ENCODE assay signal across 17 cellular contexts in the genomic region with DNA sequence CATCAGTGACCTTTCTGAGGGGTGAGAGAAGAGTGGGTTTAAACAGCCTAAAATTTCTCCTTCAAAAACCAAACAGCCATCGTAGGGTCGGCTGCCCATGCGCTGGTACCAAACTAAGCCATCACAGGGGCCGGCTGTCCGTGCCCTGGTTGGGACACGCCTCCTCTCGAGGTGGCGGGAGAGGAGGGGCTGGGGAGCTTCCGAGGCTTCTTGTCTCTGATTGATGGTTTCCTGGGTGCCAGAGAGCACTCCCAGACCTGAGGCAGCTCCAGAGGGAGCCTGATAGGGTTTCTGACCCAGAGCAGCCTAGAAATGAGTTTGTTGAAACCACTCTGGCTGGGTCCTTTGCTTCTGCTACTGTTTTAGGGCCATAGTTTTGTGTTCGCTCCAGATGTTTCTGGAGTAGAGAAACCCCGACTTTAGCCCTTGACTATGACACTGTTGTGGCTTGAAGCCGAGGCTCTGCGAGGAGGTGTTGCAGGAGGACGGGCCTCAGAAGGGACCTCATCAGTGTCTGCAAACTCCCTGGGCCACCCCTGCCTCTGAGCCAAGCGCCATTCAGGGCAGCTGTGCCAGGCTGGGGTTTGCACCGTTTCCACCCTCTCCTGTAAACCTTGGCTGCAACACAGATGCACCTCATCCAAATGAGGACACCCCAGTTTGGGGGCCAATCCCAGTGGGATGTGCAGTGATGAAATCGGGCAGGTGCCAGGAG. TPM values are rescaled to one million over a fixed set of nuclear protein-coding genes. Genes with fewer than 3 reads are reported as not detected.
DNase-seq lines count a peak whose midpoint lies in the region; ATAC-seq and TF ChIP-seq lines count a peak whose summit lies in the region.
"Had no signal": no experiment of that assay in that cellular context is flagged by ENCODE, and none has a peak within 500 bp of the region (broad histone marks: within the 10 kb centered on the region; RNA-seq: fewer than 3 reads in every experiment).

No MANE protein-coding gene starts in this region.

- POLR2A ChIA-PET in activated CD4-positive, alpha-beta T cell treated with anti-CD3 and anti-CD28 coated beads for 36 hours (lab: Charles Lee): no interaction called here

- H3K27me3 ChIP-seq in GM23338 (ENCODE audit: insufficient read depth) (peaks cover 28% of the 10 kb centered on the region), adrenal gland (no peaks in the 10 kb centered on the region)
- H3K27me3 ChIP-seq: BE2C had no signal

- H3F3A ChIP-seq in GM23338 (replicated peaks; ENCODE audit: low read depth): 0 out of 2 replicates have a peak, but pooled peaks cover 15% of the 10 kb centered on the region

- no peak overlapping the region for H3K4me2 ChIP-seq in GM23338

- no peaks in the 10 kb centered on the region for H3K79me2 ChIP-seq in GM23338 (replicated peaks; ENCODE audit: insufficient read depth)

- 0 out of 2 replicates have a peak, but pooled peaks cover 4% of the 10 kb centered on the region for H3K36me3 ChIP-seq in GM23338 (ENCODE audit: insufficient read depth)
- H3K36me3 ChIP-seq in adrenal gland (replicated peaks in 1 of 2): peaks cover 0 to 84% of the 10 kb centered on the region in 2 donors

- in situ Hi-C loops in GM13976 (cut with MboI; ENCODE audit: low sequenced_read_pairs, unreplicated experiment): no loop called here

- H3K4me3 Mint-ChIP-seq in activated CD4-positive, alpha-beta T cell treated with anti-CD3 and anti-CD28 coated beads for 36 hours: no peak overlapping the region
- no peak overlapping the region for H3K4me3 Mint-ChIP-seq in GM23338
- peak overlapping the region; percentile 41 for H3K4me3 Mint-ChIP-seq in natural killer cell treated with Interleukin-12 subunit alpha and Interleukin-12 subunit beta and Interleukin-15 and Interleukin-18, amount 100 ng/mL, for 72 hours

- H3K27me3 Mint-ChIP-seq in activated CD4-positive, alpha-beta T cell treated with anti-CD3 and anti-CD28 coated beads for 36 hours: no peaks in the 10 kb centered on the region
- H3K27me3 Mint-ChIP-seq in GM23338 (ENCODE audit: insufficient read depth, low read depth, poor library complexity): peaks cover 29% of the 10 kb centered on the region
- no peaks in the 10 kb centered on the region for H3K27me3 Mint-ChIP-seq in natural killer cell treated with Interleukin-12 subunit alpha and Interleukin-12 subunit beta and Interleukin-15 and Interleukin-18, amount 100 ng/mL, for 72 hours

- TF ChIP-seq POLR2A in adrenal gland (IDR thresholded peaks at IDR 0.05): no peak

- H3K27ac Mint-ChIP-seq in activated CD4-positive, alpha-beta T cell treated with anti-CD3 and anti-CD28 coated beads for 36 hours: peak overlapping the region; percentile 79
- no peak overlapping the region for H3K27ac Mint-ChIP-seq in GM23338
- H3K27ac Mint-ChIP-seq in natural killer cell treated with Interleukin-12 subunit alpha and Interleukin-12 subunit beta and Interleukin-15 and Interleukin-18, amount 100 ng/mL, for 72 hours: peak overlapping the region; percentile 47 to 86

- H3K9me3 Mint-ChIP-seq in activated CD4-positive, alpha-beta T cell treated with anti-CD3 and anti-CD28 coated beads for 36 hours (ENCODE audit: low read depth): no peaks in the 10 kb centered on the region
- no peaks in the 10 kb centered on the region; the same call in 1 of the 3 replicates for H3K9me3 Mint-ChIP-seq in GM23338
- no peaks in the 10 kb centered on the region for H3K9me3 Mint-ChIP-seq in natural killer cell treated with Interleukin-12 subunit alpha and Interleukin-12 subunit beta and Interleukin-15 and Interleukin-18, amount 100 ng/mL, for 72 hours

- intact Hi-C loops in activated CD4-positive, alpha-beta T cell treated with anti-CD3 and anti-CD28 coated beads for 36 hours (cut with DNase I, micrococcal nuclease): loop anchor here in 1 of 2 experiments (10.0 kb wide), 1 partner anchor 1273 kb away; the partner anchor contains the start of gene ZFPM1
- intact Hi-C loops in adrenal gland (cut with DNase I): no loop called here

- peaks cover 21% of the 10 kb centered on the region; the same call in 1 of the 2 replicates for H4K20me1 ChIP-seq in GM23338 (replicated peaks; ENCODE audit: insufficient read depth)

- no peaks in the 10 kb centered on the region for H3K9me3 ChIP-seq in adrenal gland (replicated peaks in 1 of 3)
- H3K9me3 ChIP-seq: BE2C, HAP-1 had no signal

- no peak overlapping the region for H2AFZ ChIP-seq in GM23338

- peaks cover 54% of the 10 kb centered on the region for H3K4me1 Mint-ChIP-seq in activated CD4-positive, alpha-beta T cell treated with anti-CD3 and anti-CD28 coated beads for 36 hours
- peaks cover 19% of the 10 kb centered on the region for H3K4me1 Mint-ChIP-seq in GM23338
- peaks cover 30 to 42% of the 10 kb centered on the region in 2 donors for H3K4me1 Mint-ChIP-seq in natural killer cell treated with Interleukin-12 subunit alpha and Interleukin-12 subunit beta and Interleukin-15 and Interleukin-18, amount 100 ng/mL, for 72 hours (ENCODE audit: low read depth in 2 of 2)

- H3K9me2 ChIP-seq in GM23338 (ENCODE audit: insufficient read depth): no peaks in the 10 kb centered on the region

- H3K4me1 ChIP-seq in GM23338 (ENCODE audit: insufficient read depth) (peaks cover 4% of the 10 kb centered on the region; the same call in 1 of the 2 replicates), adrenal gland (replicated peaks in 1 of 2) (peaks cover 8 to 22% of the 10 kb centered on the region in 2 donors)

- peaks cover 52% of the 10 kb centered on the region for H3K36me3 Mint-ChIP-seq in activated CD4-positive, alpha-beta T cell treated with anti-CD3 and anti-CD28 coated beads for 36 hours (ENCODE audit: low read depth)
- peaks cover 42% of the 10 kb centered on the region for H3K36me3 Mint-ChIP-seq in GM23338 (ENCODE audit: low read depth)
- H3K36me3 Mint-ChIP-seq in natural killer cell treated with Interleukin-12 subunit alpha and Interleukin-12 subunit beta and Interleukin-15 and Interleukin-18, amount 100 ng/mL, for 72 hours: peaks cover 10% of the 10 kb centered on the region

- no peak for TF ChIP-seq CTCF in GM23338 (conservative IDR thresholded peaks at IDR 0.05; ENCODE audit: low read depth in 2 of 2)
- no peak for TF ChIP-seq CTCF in GM13976 (IDR thresholded peaks at IDR 0.05; ENCODE audit: borderline replicate concordance, control extremely low read depth, extremely low read depth, insufficient read depth, missing control alignments)
- no peak for TF ChIP-seq CTCF in adrenal gland (IDR thresholded peaks at IDR 0.05)

- H3K27ac ChIP-seq in GM23338 (ENCODE audit: low read depth) (no peak overlapping the region), cingulate gyrus (ENCODE audit: low read depth, low read length) (peak overlapping the region; percentile 12), adrenal gland (no peak overlapping the region)

- no peak overlapping the region for H3K4me3 ChIP-seq in GM23338
- no peak overlapping the region for H3K4me3 ChIP-seq in adrenal gland
- H3K4me3 ChIP-seq: HAP-1 had no signal

- no peak for DNase-seq in activated CD4-positive, alpha-beta T cell treated with anti-CD3 and anti-CD28 coated beads for 36 hours
- DNase-seq in activated CD4-positive, alpha-beta T cell treated with anti-CD3 and anti-CD28 coated beads, Interleukin-2, amount 50 U/mL, for 48 hours: no peak
- DNase-seq in GM23338 (ENCODE audit: low spot score) (no peak), NCI-H1092 (lab: John Stamatoyannopoulos, UW) (no peak), GM13976 (ENCODE audit: low spot score) (no peak), adrenal gland (no peak)
- DNase-seq in natural killer cell treated with Interleukin-12 subunit alpha and Interleukin-12 subunit beta and Interleukin-15 and Interleukin-18, amount 100 ng/mL, for 72 hours (ENCODE audit: low spot score): no peak
- DNase-seq: 8988T; activated effector memory CD4-positive, alpha-beta T cell treated with Interleukin-2 at 50 U/mL for 16 hours; BE2C; NCI-H1417 treated with DMSO at 0.1 percent for 48 hours; NCI-H2171; posterior cingulate gyrus; SHP77; stimulated activated CD4-positive, alpha-beta T cell treated with anti-CD3 and anti-CD28 coated beads, Interleukin-1b, Interleukin-23, amount 100 ng/mL, for 48 hours had no signal

- no peak for ATAC-seq in activated CD4-positive, alpha-beta T cell treated with anti-CD3 and anti-CD28 coated beads for 36 hours
- ATAC-seq in GM23338: peak; percentile 10; the same call in 2 of the 3 replicates
- ATAC-seq in natural killer cell treated with Interleukin-12 subunit alpha and Interleukin-12 subunit beta and Interleukin-15 and Interleukin-18, amount 100 ng/mL, for 72 hours: no peak

- 80 to 91% (median 83%) methylated on average over 9 to 17 of the region's 17 CpGs for WGBS in adrenal gland, 4 donors

- CTCF ChIA-PET in activated CD4-positive, alpha-beta T cell treated with anti-CD3 and anti-CD28 coated beads for 36 hours (lab: Charles Lee): no interaction called here

RNA-seq across cellular contexts. Expression of gene ZNF276, which starts 6.2 kb away (rescaled TPM):
- total RNA-seq in activated CD4-positive, alpha-beta T cell treated with anti-CD3 and anti-CD28 coated beads for 36 hours: 10 to 100 TPM; 21.3 to 24.8 TPM
- 12.7 and 15.6 TPM in 2 replicates for total RNA-seq in GM23338 (2014; rRNA removed; shearing (Covaris generic))
- polyA plus RNA-seq in GM23338 (2016; fragmentation: Nextera tagmentation; extraction: Ambion mirVana) (3.4 and 4.3 TPM in 2 replicates), adrenal gland (10 to 100 TPM in 2 of 3 donors, 1 to 10 TPM in 1; 9.3 to 84.5 (median 76.0) TPM)
- total RNA-seq in natural killer cell treated with Interleukin-12 subunit alpha and Interleukin-12 subunit beta and Interleukin-15 and Interleukin-18, amount 100 ng/mL, for 72 hours: 10 to 100 TPM; 36.0 to 72.1 TPM
- 10 to 100 TPM; 11.8 to 35.0 (median 22.4) TPM for total RNA-seq in adrenal gland

RNA-seq across cellular contexts. Expression of gene VPS9D1, which starts 6.9 kb away (rescaled TPM):
- 1 to 10 TPM; 2.0 to 2.6 TPM for total RNA-seq in activated CD4-positive, alpha-beta T cell treated with anti-CD3 and anti-CD28 coated beads for 36 hours
- 1.8 and 2.1 TPM in 2 replicates for total RNA-seq in GM23338 (2014; rRNA removed; shearing (Covaris generic))
- polyA plus RNA-seq in GM23338 (2016; fragmentation: Nextera tagmentation; extraction: Ambion mirVana): 2.0 and 2.2 TPM in 2 replicates
- total RNA-seq in natural killer cell treated with Interleukin-12 subunit alpha and Interleukin-12 subunit beta and Interleukin-15 and Interleukin-18, amount 100 ng/mL, for 72 hours: 10 to 100 TPM in 1 of 2 donors, 1 to 10 TPM in 1; 9.0 to 11.0 TPM
- 10 to 100 TPM; 13.9 to 39.5 (median 23.2) TPM for total RNA-seq in adrenal gland
- 100 to 1,000 TPM in 1 of 3 donors, 10 to 100 TPM in 1, 1 to 10 TPM in 1; 3.9 to 102 (median 62.3) TPM for polyA plus RNA-seq in adrenal gland

RNA-seq across cellular contexts. Expression of gene SPATA2L, which starts 26.1 kb away (rescaled TPM):
- total RNA-seq in activated CD4-positive, alpha-beta T cell treated with anti-CD3 and anti-CD28 coated beads for 36 hours: 1 to 10 TPM; 4.9 to 6.5 TPM
- total RNA-seq in GM23338 (2014; rRNA removed; shearing (Covaris generic)): 23.4 and 26.2 TPM in 2 replicates
- polyA plus RNA-seq in GM23338 (2016; fragmentation: Nextera tagmentation; extraction: Ambion mirVana) (6.9 and 11.1 TPM in 2 replicates), adrenal gland (10 to 100 TPM in 2 of 3 donors, under 1 TPM in 1; 0.20 to 17.5 (median 17.4) TPM)
- total RNA-seq in natural killer cell treated with Interleukin-12 subunit alpha and Interleukin-12 subunit beta and Interleukin-15 and Interleukin-18, amount 100 ng/mL, for 72 hours: 1 to 10 TPM; 6.8 to 8.4 TPM
- 10 to 100 TPM in 5 of 8 donors, 1 to 10 TPM in 3; 5.1 to 29.4 (median 11.2) TPM for total RNA-seq in adrenal gland

RNA-seq across cellular contexts. Expression of gene CDK10, which starts 41.1 kb away (rescaled TPM):
- 10 to 100 TPM; 78.1 to 89.8 TPM for total RNA-seq in activated CD4-positive, alpha-beta T cell treated with anti-CD3 and anti-CD28 coated beads for 36 hours
- 53.2 and 64.6 TPM in 2 replicates for total RNA-seq in GM23338 (2014; rRNA removed; shearing (Covaris generic))
- polyA plus RNA-seq in GM23338 (2016; fragmentation: Nextera tagmentation; extraction: Ambion mirVana): 79.0 and 88.0 TPM in 2 replicates
- total RNA-seq in natural killer cell treated with Interleukin-12 subunit alpha and Interleukin-12 subunit beta and Interleukin-15 and Interleukin-18, amount 100 ng/mL, for 72 hours: 100 to 1,000 TPM in 1 of 2 donors, 10 to 100 TPM in 1; 60.8 to 115 TPM
- 100 to 1,000 TPM in 1 of 8 donors, 10 to 100 TPM in 7; 31.5 to 127 (median 58.2) TPM for total RNA-seq in adrenal gland
- polyA plus RNA-seq in adrenal gland: 100 to 1,000 TPM in 2 of 3 donors, 10 to 100 TPM in 1; 29.5 to 289 (median 159) TPM
